ENCODE assay signal across 8 cellular contexts in genomic region chr14:24443053-24443683, GRCh38. TPM values are rescaled to one million over a fixed set of nuclear protein-coding genes. Genes with fewer than 3 reads are reported as not detected.
A peak's percentile ranks its signal among the peaks of the same experiment; 100 is the strongest.
DNase-seq lines count a peak whose midpoint lies in the region; ATAC-seq and TF ChIP-seq lines count a peak whose summit lies in the region.

No MANE protein-coding gene starts in this region.

- H3K27ac ChIP-seq in iPS DF 6.9 (ENCODE audit: low read length): no peak overlapping the region

- TF ChIP-seq CTCF in activated CD8-positive, alpha-beta T cell treated with anti-CD3 and anti-CD28 coated beads for 36 hours (IDR thresholded peaks at IDR 0.05): no peak

- H3K27ac Mint-ChIP-seq in activated CD8-positive, alpha-beta T cell treated with anti-CD3 and anti-CD28 coated beads for 36 hours: peak overlapping the region; percentile 98
- H3K27ac Mint-ChIP-seq in stimulated activated naive B cell treated with anti-CD40 and anti-IgM and Interleukin-4, amounts not matched to agents 10 μg/mL and 1 μg/mL and 100 μg/mL, for 72 hours: peak overlapping the region; percentile 99

- CTCF ChIA-PET in activated CD8-positive, alpha-beta T cell treated with anti-CD3 and anti-CD28 coated beads for 36 hours (lab: Charles Lee): interaction anchor here (1.4 to 5.3 kb wide), 3 partner anchors 12 to 110 kb away, joined by 4 to 76 read pairs (median 57); partner anchors contain the start of genes ADCY4, KHNYN and RIPK3

- H3K36me3 ChIP-seq in iPS DF 6.9 (ENCODE audit: control insufficient read depth, insufficient read depth, low read length): peaks cover 7% of the 10 kb centered on the region

- peak overlapping the region; percentile 42; the same call in 1 of the 2 replicates for H3K4me3 ChIP-seq in iPS DF 6.9 (ENCODE audit: low read length)

- no peaks in the 10 kb centered on the region for H3K27me3 Mint-ChIP-seq in activated CD8-positive, alpha-beta T cell treated with anti-CD3 and anti-CD28 coated beads for 36 hours
- no peaks in the 10 kb centered on the region for H3K27me3 Mint-ChIP-seq in stimulated activated naive B cell treated with anti-CD40 and anti-IgM and Interleukin-4, amounts not matched to agents 10 μg/mL and 1 μg/mL and 100 μg/mL, for 72 hours

- POLR2A ChIA-PET in activated CD8-positive, alpha-beta T cell treated with anti-CD3 and anti-CD28 coated beads for 36 hours (lab: Charles Lee): interaction anchor here (0.9 to 6.2 kb wide), 4 partner anchors 13 to 252 kb away, joined by 3 to 74 read pairs (median 4); partner anchors contain the start of genes CBLN3 and KHNYN

- H3K9me3 Mint-ChIP-seq in activated CD8-positive, alpha-beta T cell treated with anti-CD3 and anti-CD28 coated beads for 36 hours: no peaks in the 10 kb centered on the region
- H3K9me3 Mint-ChIP-seq in stimulated activated naive B cell treated with anti-CD40 and anti-IgM and Interleukin-4, amounts not matched to agents 10 μg/mL and 1 μg/mL and 100 μg/mL, for 72 hours: peaks cover 0 to 4% of the 10 kb centered on the region in 2 donors

- peak overlapping the region; percentile 86 for H3K4me3 Mint-ChIP-seq in activated CD8-positive, alpha-beta T cell treated with anti-CD3 and anti-CD28 coated beads for 36 hours
- H3K4me3 Mint-ChIP-seq in stimulated activated naive B cell treated with anti-CD40 and anti-IgM and Interleukin-4, amounts not matched to agents 10 μg/mL and 1 μg/mL and 100 μg/mL, for 72 hours: peak overlapping the region; percentile 91 to 95

- no peaks in the 10 kb centered on the region for H3K27me3 ChIP-seq in iPS DF 6.9 (ENCODE audit: control insufficient read depth, insufficient read depth, low read length)

- H3K4me1 Mint-ChIP-seq in activated CD8-positive, alpha-beta T cell treated with anti-CD3 and anti-CD28 coated beads for 36 hours (ENCODE audit: low read depth): peaks cover 33% of the 10 kb centered on the region
- peaks cover 22 to 37% of the 10 kb centered on the region in 2 donors for H3K4me1 Mint-ChIP-seq in stimulated activated naive B cell treated with anti-CD40 and anti-IgM and Interleukin-4, amounts not matched to agents 10 μg/mL and 1 μg/mL and 100 μg/mL, for 72 hours

- intact Hi-C loops in activated CD8-positive, alpha-beta T cell treated with anti-CD3 and anti-CD28 coated beads for 36 hours (cut with micrococcal nuclease): loop anchor here (5.0 kb wide), 1 partner anchor 229 kb away; no protein-coding TSS in a partner anchor
- intact Hi-C loops in sciatic nerve (cut with DNase I): no loop called here

- H3K9me3 ChIP-seq in iPS DF 6.9 (ENCODE audit: control insufficient read depth, insufficient read depth, low read length): no peaks in the 10 kb centered on the region; the same call in 1 of the 2 replicates

- peaks cover 30% of the 10 kb centered on the region for H3K36me3 Mint-ChIP-seq in activated CD8-positive, alpha-beta T cell treated with anti-CD3 and anti-CD28 coated beads for 36 hours (ENCODE audit: low read depth)
- peaks cover 23 to 58% of the 10 kb centered on the region in 2 donors for H3K36me3 Mint-ChIP-seq in stimulated activated naive B cell treated with anti-CD40 and anti-IgM and Interleukin-4, amounts not matched to agents 10 μg/mL and 1 μg/mL and 100 μg/mL, for 72 hours

- DNase-seq in DMS53 (lab: John Stamatoyannopoulos, UW): peak; percentile 16
- DNase-seq in DMS53 treated with DMSO at 0.1 percent for 48 hours (lab: John Stamatoyannopoulos, UW; ENCODE audit: unreplicated experiment): no peak
- DNase-seq in activated CD8-positive, alpha-beta T cell treated with anti-CD3 and anti-CD28 coated beads for 36 hours: no peak
- no peak for DNase-seq in iPS DF 6.9 (ENCODE audit: low read depth, low spot score)
- DNase-seq in stimulated activated naive B cell treated with anti-CD40 and anti-IgM and Interleukin-4, amounts not matched to agents 10 μg/mL and 1 μg/mL and 100 μg/mL, for 72 hours: no peak
- no peak for DNase-seq in DMS 273 treated with DMSO at 0.1 percent for 48 hours (lab: John Stamatoyannopoulos, UW)
- no peak for DNase-seq in sciatic nerve (ENCODE audit: low spot score)
- DNase-seq in H4 (ENCODE audit: low spot score): no peak

- no peaks in the 10 kb centered on the region for H3K4me1 ChIP-seq in iPS DF 6.9 (ENCODE audit: control insufficient read depth, insufficient read depth, low read length)

- WGBS in iPS DF 6.9 (ENCODE audit: insufficient coverage, insufficient read length): no CpG with 5 or more reads among the region's 7 CpGs

- ATAC-seq in activated CD8-positive, alpha-beta T cell treated with anti-CD3 and anti-CD28 coated beads for 36 hours: no peak
- no peak for ATAC-seq in stimulated activated naive B cell treated with anti-CD40 and anti-IgM and Interleukin-4, amounts not matched to agents 10 μg/mL and 1 μg/mL and 100 μg/mL, for 72 hours (replicated peaks)
- ATAC-seq in sciatic nerve: no peak

RNA-seq across cellular contexts. Expression of gene SDR39U1, which starts 0.6 kb away (rescaled TPM):
- total RNA-seq in activated CD8-positive, alpha-beta T cell treated with anti-CD3 and anti-CD28 coated beads for 36 hours: 10 to 100 TPM; 43.6 to 55.5 TPM
- 43.9 TPM for total RNA-seq in sciatic nerve
- total RNA-seq in H4 (2014; rRNA removed; shearing (Covaris generic)): 8.6 and 11.3 TPM in 2 replicates

RNA-seq across cellular contexts. Expression of gene KHNYN, which starts 13.4 kb away (rescaled TPM):
- total RNA-seq in activated CD8-positive, alpha-beta T cell treated with anti-CD3 and anti-CD28 coated beads for 36 hours: 10 to 100 TPM; 47.5 to 51.7 TPM
- 73.4 TPM for total RNA-seq in sciatic nerve
- total RNA-seq in H4 (2014; rRNA removed; shearing (Covaris generic)): 12.8 and 15.0 TPM in 2 replicates

RNA-seq across cellular contexts. Expression of gene CBLN3, which starts 13.7 kb away (rescaled TPM):
- 1 to 10 TPM; 2.9 TPM for total RNA-seq in activated CD8-positive, alpha-beta T cell treated with anti-CD3 and anti-CD28 coated beads for 36 hours
- total RNA-seq in sciatic nerve: 7.0 TPM
- 0.08 and 0.29 TPM in 2 replicates for total RNA-seq in H4 (2014; rRNA removed; shearing (Covaris generic))

RNA-seq across cellular contexts. Expression of gene NYNRIN, which starts 44.4 kb away (rescaled TPM):
- total RNA-seq in activated CD8-positive, alpha-beta T cell treated with anti-CD3 and anti-CD28 coated beads for 36 hours: under 1 TPM; 0.05 to 0.27 TPM
- total RNA-seq in sciatic nerve: 20.0 TPM
- total RNA-seq in H4 (2014; rRNA removed; shearing (Covaris generic)): 0.14 and 0.21 TPM in 2 replicates
